ENCODE assay signal across 9 cellular contexts in the genomic region with DNA sequence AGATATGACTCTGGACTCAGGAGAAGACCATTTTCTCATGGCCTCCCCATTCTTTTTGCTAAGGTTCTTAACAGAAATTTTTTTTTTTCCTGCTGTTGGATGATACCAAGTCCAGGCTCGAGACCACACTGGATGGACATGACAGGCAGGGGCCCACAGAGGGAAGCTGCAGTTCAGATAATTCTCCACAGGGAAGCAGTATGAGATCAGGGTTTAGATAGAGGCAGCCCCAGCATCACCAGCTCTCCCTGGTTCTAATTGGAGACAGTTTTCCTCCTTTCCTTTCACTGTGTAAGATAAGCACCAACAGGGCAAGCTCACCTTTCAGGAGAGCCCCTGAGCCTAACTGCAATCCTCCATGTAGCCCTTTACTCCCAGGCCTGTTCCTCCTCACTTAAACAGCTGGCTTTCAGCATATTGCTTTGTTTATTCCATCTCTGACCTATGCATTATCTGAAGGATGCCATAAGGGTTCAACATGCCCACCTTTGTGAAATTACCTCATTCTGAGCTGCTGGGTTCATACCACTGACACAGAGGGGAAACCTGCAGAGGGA.
DNase-seq lines count a peak whose midpoint lies in the region; ATAC-seq, FAIRE-seq and TF ChIP-seq lines count a peak whose summit lies in the region.
"Had no signal": no experiment of that assay in that cellular context is flagged by ENCODE, and none has a peak within 500 bp of the region (broad histone marks: within the 10 kb centered on the region; RNA-seq: fewer than 3 reads in every experiment).

No MANE protein-coding gene starts in this region.

- no peak overlapping the region for H4K8ac ChIP-seq in neuronal stem cell (ENCODE audit: low read depth, low read length)

- no peak overlapping the region for H3K27ac ChIP-seq in neuronal stem cell (replicated peaks; ENCODE audit: low read length)

- H2BK120ac ChIP-seq in neuronal stem cell (ENCODE audit: low read depth, low read length), result no peak overlapping the region

- no peak overlapping the region for H2AK5ac ChIP-seq in neuronal stem cell (ENCODE audit: low read depth, low read length)

- H3K36me3 ChIP-seq in neuronal stem cell (replicated peaks in 1 of 2; ENCODE audit: control insufficient read depth in 2 of 2, insufficient read depth in 2 of 2, low read length in 2 of 2), result no peaks in the 10 kb centered on the region

- no peak overlapping the region for H3K4me3 ChIP-seq in neuronal stem cell (ENCODE audit: low read length in 2 of 2)

- no peak overlapping the region for H3K4ac ChIP-seq in neuronal stem cell (ENCODE audit: low read length)

- peak; percentile 60 for FAIRE-seq in GM19239 (lab: Jason Lieb, UNC)

- peak; percentile 54 for TF ChIP-seq CTCF in chondrocyte (IDR thresholded peaks at IDR 0.05)

- peaks cover 0 to 1% of the 10 kb centered on the region in 2 donors for H3K4me1 ChIP-seq in neuronal stem cell (ENCODE audit: control insufficient read depth in 2 of 2, insufficient read depth in 1 of 2, low read depth in 1 of 2, low read length in 2 of 2)

- no peaks in the 10 kb centered on the region for H3K4me1 Mint-ChIP-seq in chondrocyte (ENCODE audit: low read depth)

- H3K27me3 ChIP-seq in neuronal stem cell (ENCODE audit: control insufficient read depth in 3 of 3, insufficient read depth in 3 of 3, low read depth in 1 of 3, low read length in 3 of 3), result peaks cover 0 to 52% (median 4%) of the 10 kb centered on the region in 3 experiments

- H3K18ac ChIP-seq in neuronal stem cell (ENCODE audit: low read length), result no peak overlapping the region

- no peak overlapping the region for H3K4me3 Mint-ChIP-seq in chondrocyte (ENCODE audit: unreplicated experiment)
- H3K4me3 Mint-ChIP-seq: dendritic cell treated with granulocyte-macrophage colony-stimulating factor and Interleukin-4, amounts not matched to agents 40 ng/mL and 50 ng/mL, for 4 days had no signal

- intact Hi-C loops in Right ventricle myocardium superior (cut with DNase I), result no loop called here

- H2BK5ac ChIP-seq in neuronal stem cell (ENCODE audit: low read length), result no peak overlapping the region

- no peak overlapping the region for H3K4me2 ChIP-seq in neuronal stem cell (ENCODE audit: insufficient read depth, low read length, poor library complexity, severe bottlenecking)

- peaks cover 74% of the 10 kb centered on the region for H3K27me3 Mint-ChIP-seq in chondrocyte (ENCODE audit: low read depth)

- no peak overlapping the region for H2AFZ ChIP-seq in neuronal stem cell (ENCODE audit: low read length)

- H2BK15ac ChIP-seq in neuronal stem cell (ENCODE audit: low read length), result no peak overlapping the region

- no peaks in the 10 kb centered on the region for H3K9me3 Mint-ChIP-seq in chondrocyte (ENCODE audit: low read depth)
- H3K9me3 Mint-ChIP-seq: dendritic cell treated with granulocyte-macrophage colony-stimulating factor and Interleukin-4, amounts not matched to agents 40 ng/mL and 50 ng/mL, for 4 days had no signal

- H3K79me1 ChIP-seq in neuronal stem cell (ENCODE audit: low read depth, low read length), result no peaks in the 10 kb centered on the region

- no CpG with 5 or more reads among the region's 1 CpG for WGBS in neuronal stem cell (ENCODE audit: extremely low coverage in 2 of 2, insufficient read length in 2 of 2, insufficient replicate concordance in 1 of 2), 2 donors

- H3K23ac ChIP-seq in neuronal stem cell (ENCODE audit: low read depth, low read length, poor library complexity), result no peak overlapping the region

- H3K27ac Mint-ChIP-seq in chondrocyte (ENCODE audit: unreplicated experiment), result no peak overlapping the region
- H3K27ac Mint-ChIP-seq: dendritic cell treated with granulocyte-macrophage colony-stimulating factor and Interleukin-4, amounts not matched to agents 40 ng/mL and 50 ng/mL, for 4 days had no signal

- H3K14ac ChIP-seq in neuronal stem cell (ENCODE audit: low read length), result no peak overlapping the region

- peak; percentile 38 for DNase-seq in AG08396 (ENCODE audit: low spot score)
- peak; percentile 9 for DNase-seq in GM19239 (ENCODE audit: insufficient read length, low spot score)
- peak; percentile 91 for DNase-seq in NCI-H510A (lab: John Stamatoyannopoulos, UW)
- no peak for DNase-seq in chondrocyte (ENCODE audit: low spot score)
- peak; percentile 18 for DNase-seq in neuronal stem cell (ENCODE audit: low spot score)
- no peak for DNase-seq in Right ventricle myocardium superior

- H4K91ac ChIP-seq in neuronal stem cell (ENCODE audit: low read depth, low read length, poor library complexity), result no peak overlapping the region

- no peaks in the 10 kb centered on the region for H3K9me3 ChIP-seq in neuronal stem cell (replicated peaks in 1 of 2; ENCODE audit: control insufficient read depth in 2 of 2, insufficient read depth in 1 of 2, low read depth in 1 of 2, low read length in 2 of 2)

- H3K9ac ChIP-seq in neuronal stem cell (ENCODE audit: low read depth, low read length, poor library complexity), result no peak overlapping the region

- H3K36me3 Mint-ChIP-seq in chondrocyte (ENCODE audit: low read depth), result no peaks in the 10 kb centered on the region

- ATAC-seq in GM19328 (IDR thresholded peaks at IDR 0.05; ENCODE audit: unreplicated experiment), result no peak
- no peak for ATAC-seq in Right ventricle myocardium superior (ENCODE audit: poor library complexity)
- no peak for ATAC-seq in GM18868 (IDR thresholded peaks at IDR 0.05; ENCODE audit: unreplicated experiment)

- no peak overlapping the region for H2BK12ac ChIP-seq in neuronal stem cell (ENCODE audit: low read length)

Comparison
In these comparisons a context has a peak if more than half of its experiments do, and no peak if none do; other contexts are left out.
1. DNase-seq: peak in AG08396 (single experiment), GM19239 (single experiment), NCI-H510A (single experiment) and neuronal stem cell (single experiment); none in chondrocyte (single experiment) and Right ventricle myocardium superior (single experiment).